1 cellular context compared by ENCODE assay signal in genomic region chr19:46841458-46842083, GRCh38.
TF ChIP-seq lines count a peak whose summit lies in the region.

No MANE protein-coding gene starts in this region.

TF ChIP-seq in endothelial cell of umbilical vein, 7 proteins besides CTCF, POLR2A, EP300 and RAD21:
- TF ChIP-seq EZH2 (IDR thresholded peaks at IDR 0.05; ENCODE audit: borderline replicate concordance, low read depth, low read length, severe bottlenecking) (no peak), FOS (IDR thresholded peaks at IDR 0.05; ENCODE audit: borderline replicate concordance, insufficient read depth, low read length) (no peak), MAX (IDR thresholded peaks at IDR 0.05; ENCODE audit: insufficient read depth, insufficient read length) (no peak), GATA2 (IDR thresholded peaks at IDR 0.05; ENCODE audit: insufficient read depth, insufficient read length, low read depth, low read length) (no peak)
